9 cellular contexts compared by ENCODE assay signal in the genomic region with DNA sequence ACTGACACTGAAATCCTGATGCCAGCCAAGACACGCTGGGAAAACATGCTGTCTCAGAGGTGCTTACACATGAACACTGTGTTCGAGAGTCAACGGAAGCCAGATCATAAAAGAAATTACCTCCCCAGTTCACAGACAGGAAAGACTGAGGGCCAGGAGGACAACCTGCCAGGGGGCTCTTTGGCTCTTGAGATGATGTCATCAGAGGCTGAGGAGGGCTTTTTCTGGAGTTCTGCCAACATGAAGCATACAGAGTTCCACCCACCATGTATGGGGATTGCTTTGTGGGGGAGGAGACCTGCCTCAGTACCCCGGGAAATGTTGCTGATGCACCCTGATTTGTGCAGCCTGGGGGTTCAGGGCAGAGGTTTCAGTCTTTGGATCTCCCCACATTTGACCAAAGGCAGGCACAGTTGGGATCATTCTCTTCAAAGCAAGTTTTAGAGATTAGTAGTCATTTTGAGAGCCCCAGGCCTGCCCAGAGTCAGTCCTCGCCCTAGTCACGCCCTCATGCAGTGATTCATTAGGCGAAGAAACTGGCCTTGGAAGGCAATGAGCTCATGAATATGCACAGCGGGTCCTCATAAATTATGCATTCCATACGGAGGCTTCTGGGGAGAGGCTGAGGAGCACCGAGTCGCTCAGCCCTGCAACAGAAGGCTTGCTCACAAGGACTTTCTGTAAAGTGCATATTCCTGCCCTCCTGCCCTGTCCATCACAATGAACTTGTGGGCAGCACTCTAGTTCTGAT. TPM values are rescaled to one million over a fixed set of nuclear protein-coding genes. Genes with fewer than 3 reads are reported as not detected.
DNase-seq lines count a peak whose midpoint lies in the region; ATAC-seq and TF ChIP-seq lines count a peak whose summit lies in the region.
"Had no signal": no experiment of that assay in that cellular context is flagged by ENCODE, and none has a peak within 500 bp of the region (broad histone marks: within the 10 kb centered on the region; RNA-seq: fewer than 3 reads in every experiment).

No MANE protein-coding gene starts in this region.

- no peak overlapping the region for H3K9ac ChIP-seq in H9 (ENCODE audit: extremely low read depth, insufficient read length, low read length)
- H3K9ac ChIP-seq: KMS-11 had no signal

- peaks cover 31 to 32% of the 10 kb centered on the region in 2 experiments for H3K4me1 Mint-ChIP-seq in H9
- H3K4me1 Mint-ChIP-seq in glutamatergic neuron (ENCODE audit: low read depth, unreplicated experiment): peaks cover 11% of the 10 kb centered on the region
- H3K4me1 Mint-ChIP-seq in stimulated activated effector memory CD8-positive, alpha-beta T cell treated with anti-CD3 and anti-CD28 coated beads, Interleukin-12 subunit alpha, Interleukin-12 subunit beta, amount 100 ng/mL, for 72 hours: peaks cover 16% of the 10 kb centered on the region

- H3K79me2 ChIP-seq in H9 (ENCODE audit: insufficient read depth, low read length): no peaks in the 10 kb centered on the region

- peak; percentile 79 for DNase-seq in H9
- DNase-seq in glutamatergic neuron: peak; percentile 51
- no peak for DNase-seq in stimulated activated effector memory CD8-positive, alpha-beta T cell treated with anti-CD3 and anti-CD28 coated beads, Interleukin-12 subunit alpha, Interleukin-12 subunit beta, amount 100 ng/mL, for 72 hours (ENCODE audit: low spot score in 2 of 2)
- DNase-seq in central memory CD4-positive, alpha-beta T cell: no peak
- DNase-seq in stimulated activated naive CD4-positive, alpha-beta T cell (lab: John Stamatoyannopoulos, UW): no peak

- no peak overlapping the region for H4K5ac ChIP-seq in H9 (ENCODE audit: insufficient read length, low read depth, low read length)

- no peak overlapping the region for H2AFZ ChIP-seq in H9 (ENCODE audit: low read length)

- ATAC-seq in SK-N-SH treated with all-trans-retinoic acid at 6 μM for 48 hours: peak; percentile 71
- peak; percentile 57 for ATAC-seq in stimulated activated effector memory CD8-positive, alpha-beta T cell treated with anti-CD3 and anti-CD28 coated beads, Interleukin-12 subunit alpha, Interleukin-12 subunit beta, amount 100 ng/mL, for 72 hours
- no peak for ATAC-seq in HG03175 (IDR thresholded peaks at IDR 0.05; ENCODE audit: unreplicated experiment)

- H4K20me1 ChIP-seq in H9 (ENCODE audit: control insufficient read depth, insufficient read depth, insufficient read length): no peaks in the 10 kb centered on the region

- H3K9me3 ChIP-seq in H9 (ENCODE audit: control insufficient read depth, low read depth, low read length): no peaks in the 10 kb centered on the region

- H3K9me3 Mint-ChIP-seq in H9 (peaks cover 3 to 4% of the 10 kb centered on the region in 2 experiments; a peak in 2 of 5 replicates), glutamatergic neuron (ENCODE audit: unreplicated experiment) (peaks cover 2% of the 10 kb centered on the region)
- no peaks in the 10 kb centered on the region for H3K9me3 Mint-ChIP-seq in stimulated activated effector memory CD8-positive, alpha-beta T cell treated with anti-CD3 and anti-CD28 coated beads, Interleukin-12 subunit alpha, Interleukin-12 subunit beta, amount 100 ng/mL, for 72 hours

- no peak overlapping the region for H3K18ac ChIP-seq in H9 (ENCODE audit: insufficient read length, low read depth, low read length)

- WGBS in H9 (ENCODE audit: extremely low coverage, insufficient read length, low lambda C conversion rate): no CpG with 5 or more reads among the region's 11 CpGs

- no peak overlapping the region for H2BK12ac ChIP-seq in H9 (ENCODE audit: insufficient read length, low read depth, low read length)

- H2AK5ac ChIP-seq in H9 (ENCODE audit: insufficient read length, low read length): no peak overlapping the region

- TF ChIP-seq CTCF in H9 (conservative IDR thresholded peaks at IDR 0.05) (no peak), glutamatergic neuron (IDR thresholded peaks at IDR 0.05; ENCODE audit: partially characterized antibody, unreplicated experiment) (no peak)

- peaks cover 0 to 4% (median 0%) of the 10 kb centered on the region in 3 experiments; a peak in 1 of 7 replicates for H3K36me3 Mint-ChIP-seq in H9 (ENCODE audit: insufficient read depth in 1 of 3, low read depth in 3 of 3)
- no peaks in the 10 kb centered on the region for H3K36me3 Mint-ChIP-seq in glutamatergic neuron (ENCODE audit: unreplicated experiment)
- no peaks in the 10 kb centered on the region for H3K36me3 Mint-ChIP-seq in stimulated activated effector memory CD8-positive, alpha-beta T cell treated with anti-CD3 and anti-CD28 coated beads, Interleukin-12 subunit alpha, Interleukin-12 subunit beta, amount 100 ng/mL, for 72 hours
- H3K36me3 Mint-ChIP-seq: memory B cell had no signal

- no peaks in the 10 kb centered on the region for H3K23me2 ChIP-seq in H9 (ENCODE audit: insufficient read length, low read depth, low read length, poor library complexity, severe bottlenecking)

- H3T11ph ChIP-seq in H9 (ENCODE audit: low read length): no peak overlapping the region

- H3K4me2 ChIP-seq in H9 (ENCODE audit: insufficient read depth, insufficient read length, low read length): no peak overlapping the region
- H3K4me2 ChIP-seq: KMS-11 had no signal

- H3K14ac ChIP-seq in H9 (ENCODE audit: insufficient read depth, low read length): no peak overlapping the region

- H3K79me1 ChIP-seq in H9 (ENCODE audit: insufficient read depth, low read depth, low read length, poor library complexity, severe bottlenecking): no peaks in the 10 kb centered on the region

- H3K56ac ChIP-seq in H9 (ENCODE audit: insufficient read length, low read depth, low read length): no peak overlapping the region

- H4K8ac ChIP-seq in H9 (replicated peaks; ENCODE audit: insufficient read length, low read depth, low read length): no peak overlapping the region

- peak overlapping the region in 2 of 3 experiments; percentile 12 to 17; a peak in 1 of 7 replicates for H3K27ac Mint-ChIP-seq in H9
- H3K27ac Mint-ChIP-seq in glutamatergic neuron (ENCODE audit: unreplicated experiment): peak overlapping the region; percentile 8
- no peak overlapping the region for H3K27ac Mint-ChIP-seq in stimulated activated effector memory CD8-positive, alpha-beta T cell treated with anti-CD3 and anti-CD28 coated beads, Interleukin-12 subunit alpha, Interleukin-12 subunit beta, amount 100 ng/mL, for 72 hours
- H3K27ac Mint-ChIP-seq: memory B cell had no signal

- no peak overlapping the region for H2BK20ac ChIP-seq in H9 (ENCODE audit: low read depth, low read length, poor library complexity, severe bottlenecking)

- H3K27me3 Mint-ChIP-seq in H9 (ENCODE audit: low read depth) (peaks cover 4% of the 10 kb centered on the region), glutamatergic neuron (ENCODE audit: unreplicated experiment) (peaks cover 4% of the 10 kb centered on the region)

- no peak overlapping the region for H3K27ac ChIP-seq in H9 (ENCODE audit: insufficient read length, low read depth, low read length)
- H3K27ac ChIP-seq: KMS-11 had no signal

- H2BK15ac ChIP-seq in H9 (ENCODE audit: low read depth, low read length): no peak overlapping the region

- H3K4ac ChIP-seq in H9 (ENCODE audit: low read depth, low read length): no peak overlapping the region

- H3K4me3 Mint-ChIP-seq in H9 (no peak overlapping the region; a peak in 1 of 5 replicates), glutamatergic neuron (ENCODE audit: unreplicated experiment) (no peak overlapping the region)
- H3K4me3 Mint-ChIP-seq in stimulated activated effector memory CD8-positive, alpha-beta T cell treated with anti-CD3 and anti-CD28 coated beads, Interleukin-12 subunit alpha, Interleukin-12 subunit beta, amount 100 ng/mL, for 72 hours: no peak overlapping the region
- H3K4me3 Mint-ChIP-seq: memory B cell had no signal

- H2BK120ac ChIP-seq in H9 (ENCODE audit: low read depth, low read length, poor library complexity, severe bottlenecking): no peak overlapping the region

- H4K91ac ChIP-seq in H9 (ENCODE audit: insufficient read length, low read depth, low read length): no peak overlapping the region

- no peaks in the 10 kb centered on the region for H3K27me3 ChIP-seq in H9 (ENCODE audit: insufficient read depth, low read length)

- H3K23ac ChIP-seq in H9 (ENCODE audit: insufficient read length, low read depth, low read length): no peak overlapping the region

- no peak overlapping the region for H2BK5ac ChIP-seq in H9 (ENCODE audit: insufficient read length, low read length)

- H3K4me1 ChIP-seq in H9 (ENCODE audit: insufficient read depth, low read length): peaks cover 5% of the 10 kb centered on the region; the same call in 1 of the 2 replicates

TF ChIP-seq in SK-N-SH treated with all-trans-retinoic acid at 6 μM for 48 hours, 23 proteins besides CTCF, POLR2A, EP300 and RAD21:
- TF ChIP-seq ZNF565 (CRISPR knock-in tag; conservative IDR thresholded peaks at IDR 0.05; ENCODE audit: low read depth): no peak
TF ChIP-seq in SK-N-SH treated with all-trans-retinoic acid at 6 μM for 48 hours: peak in this region for 0.

RNA-seq across cellular contexts. Expression of a gene that starts 34.9 kb away (rescaled TPM):
- total RNA-seq in H9 (2021) (16.7 and 19.0 TPM in 2 replicates), glutamatergic neuron (ENCODE audit: unreplicated experiment) (73.6 TPM)

Comparison
In these comparisons a context has a peak if more than half of its experiments do, and no peak if none do; other contexts are left out.
1. DNase-seq: peak in H9 (single experiment) and glutamatergic neuron (single experiment); none in stimulated activated effector memory CD8-positive, alpha-beta T cell treated with anti-CD3 and anti-CD28 coated beads, Interleukin-12 subunit alpha, Interleukin-12 subunit beta, amount 100 ng/mL, for 72 hours (0 of 2), central memory CD4-positive, alpha-beta T cell (single experiment) and stimulated activated naive CD4-positive, alpha-beta T cell (0 of 6).